Comparison of ENCODE assay signal across 16 cellular contexts in the genomic region with DNA sequence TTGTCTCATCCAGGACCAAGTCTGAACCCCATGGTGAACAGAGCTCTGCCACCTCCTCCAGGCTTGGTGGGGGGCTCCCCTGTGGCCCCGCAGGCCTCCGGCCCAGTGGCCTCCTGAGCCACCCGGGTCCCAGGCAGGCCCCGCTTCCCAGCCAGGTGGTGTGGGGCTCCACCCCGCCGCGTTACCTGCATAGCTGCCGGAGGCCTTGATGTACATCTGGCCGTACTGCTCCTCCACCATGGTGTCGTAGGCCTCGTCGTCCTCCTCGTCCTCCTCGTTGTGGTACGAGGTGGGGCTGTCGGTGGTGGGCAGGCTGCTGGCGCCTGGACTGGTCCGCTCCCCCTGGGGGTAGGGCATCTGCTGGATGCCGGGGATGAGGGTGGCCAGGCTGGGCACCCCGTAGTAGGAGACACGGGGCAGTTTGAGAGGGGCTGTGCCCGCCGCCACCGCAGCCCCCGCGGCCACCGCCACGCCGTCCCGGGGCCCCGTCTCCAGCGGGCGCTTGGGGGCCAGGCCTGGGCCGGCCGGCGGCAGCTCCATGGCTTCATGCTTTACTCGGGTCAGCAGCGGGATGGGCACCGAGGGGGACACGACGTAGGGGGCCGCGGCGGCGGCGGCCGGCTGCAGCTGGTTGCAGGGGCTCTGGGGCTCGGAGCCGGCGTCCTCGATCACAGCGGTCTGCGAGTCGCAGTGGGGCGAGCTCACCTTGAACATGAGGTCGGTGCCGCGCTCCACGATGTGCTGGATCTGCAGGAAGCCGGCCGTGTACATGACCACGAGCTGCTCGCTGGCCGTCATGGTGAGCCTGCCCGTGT. TPM values are rescaled to one million over a fixed set of nuclear protein-coding genes. Genes with fewer than 3 reads are reported as not detected.
DNase-seq lines count a peak whose midpoint lies in the region; ATAC-seq, FAIRE-seq and TF ChIP-seq lines count a peak whose summit lies in the region.
"Had no signal": no experiment of that assay in that cellular context is flagged by ENCODE, and none has a peak within 500 bp of the region (broad histone marks: within the 10 kb centered on the region; RNA-seq: fewer than 3 reads in every experiment).

No MANE protein-coding gene starts in this region.

- no peak overlapping the region for H2AFZ ChIP-seq in astrocyte (ENCODE audit: low read depth, low read length)
- no peak overlapping the region for H2AFZ ChIP-seq in MM.1S (ENCODE audit: low read length)

- H3K9me3 ChIP-seq in astrocyte (ENCODE audit: insufficient read depth, low read depth, low read length) (no peaks in the 10 kb centered on the region), MM.1S (replicated peaks; ENCODE audit: insufficient read depth, low read length) (no peaks in the 10 kb centered on the region)

- H3K36me3 ChIP-seq in astrocyte (ENCODE audit: insufficient read depth, low read length) (no peaks in the 10 kb centered on the region), MM.1S (replicated peaks; ENCODE audit: insufficient read depth, low read length) (no peaks in the 10 kb centered on the region)

- H3K4me1 ChIP-seq in astrocyte (ENCODE audit: insufficient read depth, low read length) (peaks cover 36% of the 10 kb centered on the region), MM.1S (ENCODE audit: low read length) (no peaks in the 10 kb centered on the region)

- no peak for TF ChIP-seq POLR2A in GM12892 (IDR thresholded peaks at IDR 0.05; ENCODE audit: low read depth, low read length)

- H3K4me1 Mint-ChIP-seq in astrocyte (ENCODE audit: low read depth, unreplicated experiment) = peaks cover 12% of the 10 kb centered on the region

- no peak for ATAC-seq in HG02981 (IDR thresholded peaks at IDR 0.05; ENCODE audit: unreplicated experiment)
- ATAC-seq: activated T-cell treated with anti-CD3 and anti-CD28 coated beads, Interleukin-2, amount 50 U/mL, for 4 hours; stimulated activated effector memory CD8-positive, alpha-beta T cell treated with anti-CD3 and anti-CD28 coated beads, Interleukin-12 subunit alpha, Interleukin-12 subunit beta, amount 100 ng/mL, for 72 hours had no signal

- no peaks in the 10 kb centered on the region for H3K9me3 Mint-ChIP-seq in astrocyte (ENCODE audit: unreplicated experiment)
- H3K9me3 Mint-ChIP-seq: activated T-cell treated with anti-CD3 and anti-CD28 coated beads, Interleukin-2, amount 50 U/mL, for 4 hours; immature natural killer cell; stimulated activated effector memory CD8-positive, alpha-beta T cell treated with anti-CD3 and anti-CD28 coated beads, Interleukin-12 subunit alpha, Interleukin-12 subunit beta, amount 100 ng/mL, for 72 hours had no signal

- no peaks in the 10 kb centered on the region for H3F3A ChIP-seq in MM.1S (ENCODE audit: insufficient read depth, low read length)

- H3K4me2 ChIP-seq in astrocyte (ENCODE audit: low read length) (peak overlapping the region; percentile 93), MM.1S (ENCODE audit: low read depth, low read length) (no peak overlapping the region)

- H3K79me2 ChIP-seq in astrocyte (ENCODE audit: insufficient read depth, low read length) (peaks cover 58% of the 10 kb centered on the region), MM.1S (ENCODE audit: low read length) (no peaks in the 10 kb centered on the region)

- H3K4me3 ChIP-seq in astrocyte (ENCODE audit: insufficient read depth, low read depth, low read length) (no peak overlapping the region), MM.1S (ENCODE audit: low read length) (no peak overlapping the region)

- peak; percentile 11 for DNase-seq in GM12892 (ENCODE audit: insufficient read length)
- no peak for DNase-seq in astrocyte (ENCODE audit: low read depth)
- peak; percentile 85 for DNase-seq in mesenteric fat pad (ENCODE audit: low spot score)
- no peak for DNase-seq in MM.1S
- no peak for DNase-seq in UCSD-AML1 (lab: John Stamatoyannopoulos, UW; ENCODE audit: unreplicated experiment)
- no peak for DNase-seq in NCI-H1694 (lab: John Stamatoyannopoulos, UW)
- DNase-seq: activated T-cell treated with anti-CD3 and anti-CD28 coated beads, Interleukin-2, amount 50 U/mL, for 4 hours; DMS 273 treated with DMSO at 0.1 percent for 48 hours; immature natural killer cell; NCI-H187 treated with DMSO at 0.1 percent for 48 hours; NCI-H510A treated with DMSO at 0.1 percent for 48 hours; small intestine had no signal

- no peak overlapping the region for H3K9ac ChIP-seq in astrocyte (ENCODE audit: low read length)
- H3K9ac ChIP-seq in MM.1S (ENCODE audit: low read length) = no peak overlapping the region

- H3K27me3 ChIP-seq in astrocyte (ENCODE audit: insufficient read depth, low read length) (no peaks in the 10 kb centered on the region), MM.1S (replicated peaks; ENCODE audit: insufficient read depth, low read length) (peaks cover 96% of the 10 kb centered on the region)

- H3K27ac ChIP-seq in 22Rv1 (peak overlapping the region; percentile 95; the same call in 1 of the 2 replicates), astrocyte (ENCODE audit: low read depth, low read length) (no peak overlapping the region), MM.1S (ENCODE audit: low read length) (no peak overlapping the region)

- TF ChIP-seq CTCF in 22Rv1 (IDR thresholded peaks at IDR 0.05) (no peak), astrocyte (IDR thresholded peaks at IDR 0.05; ENCODE audit: insufficient read depth, low read depth, low read length) (no peak), MM.1S (IDR thresholded peaks at IDR 0.05; ENCODE audit: low read length) (no peak)

- no peaks in the 10 kb centered on the region for H3K27me3 Mint-ChIP-seq in astrocyte (ENCODE audit: low read depth, unreplicated experiment)

- peaks cover 6% of the 10 kb centered on the region for H3K36me3 Mint-ChIP-seq in astrocyte (ENCODE audit: low read depth, unreplicated experiment)
- H3K36me3 Mint-ChIP-seq: immature natural killer cell had no signal

- no peaks in the 10 kb centered on the region for H3K9me2 ChIP-seq in MM.1S (replicated peaks; ENCODE audit: insufficient read depth, low read length)

- peak overlapping the region; percentile 64 for H3K4me3 Mint-ChIP-seq in astrocyte (ENCODE audit: unreplicated experiment)
- H3K4me3 Mint-ChIP-seq: activated T-cell treated with anti-CD3 and anti-CD28 coated beads, Interleukin-2, amount 50 U/mL, for 4 hours; immature natural killer cell; stimulated activated effector memory CD8-positive, alpha-beta T cell treated with anti-CD3 and anti-CD28 coated beads, Interleukin-12 subunit alpha, Interleukin-12 subunit beta, amount 100 ng/mL, for 72 hours had no signal

- no peak overlapping the region for H3K27ac Mint-ChIP-seq in astrocyte (ENCODE audit: unreplicated experiment)
- H3K27ac Mint-ChIP-seq: immature natural killer cell; stimulated activated effector memory CD8-positive, alpha-beta T cell treated with anti-CD3 and anti-CD28 coated beads, Interleukin-12 subunit alpha, Interleukin-12 subunit beta, amount 100 ng/mL, for 72 hours had no signal

- FAIRE-seq in GM12892 (lab: Jason Lieb, UNC) = no peak
- no peak for FAIRE-seq in astrocyte (lab: Jason Lieb, UNC)
- FAIRE-seq: colon, small intestine had no signal

- H4K20me1 ChIP-seq in astrocyte (ENCODE audit: insufficient read depth, low read length) (peaks cover 70% of the 10 kb centered on the region), MM.1S (ENCODE audit: insufficient read depth, low read length) (no peaks in the 10 kb centered on the region)

RNA-seq across cellular contexts. Expression of a gene that starts 45.4 kb away (rescaled TPM):
- 0.04 TPM for polyA plus RNA-seq in GM12892 (2012; ENCODE audit: missing spikeins)
- 31.3 and 34.0 TPM in 2 replicates for total RNA-seq in astrocyte
- total RNA-seq in mesenteric fat pad = 41.4 TPM

Comparison
In these comparisons a context has a peak if more than half of its experiments do, and no peak if none do; other contexts are left out.
1. DNase-seq: peak in GM12892 (single experiment) and mesenteric fat pad (single experiment); none in astrocyte (single experiment), MM.1S (single experiment), UCSD-AML1 (single experiment) and NCI-H1694 (single experiment).